Comparison of ENCODE assay signal across 11 cellular contexts in the genomic region with DNA sequence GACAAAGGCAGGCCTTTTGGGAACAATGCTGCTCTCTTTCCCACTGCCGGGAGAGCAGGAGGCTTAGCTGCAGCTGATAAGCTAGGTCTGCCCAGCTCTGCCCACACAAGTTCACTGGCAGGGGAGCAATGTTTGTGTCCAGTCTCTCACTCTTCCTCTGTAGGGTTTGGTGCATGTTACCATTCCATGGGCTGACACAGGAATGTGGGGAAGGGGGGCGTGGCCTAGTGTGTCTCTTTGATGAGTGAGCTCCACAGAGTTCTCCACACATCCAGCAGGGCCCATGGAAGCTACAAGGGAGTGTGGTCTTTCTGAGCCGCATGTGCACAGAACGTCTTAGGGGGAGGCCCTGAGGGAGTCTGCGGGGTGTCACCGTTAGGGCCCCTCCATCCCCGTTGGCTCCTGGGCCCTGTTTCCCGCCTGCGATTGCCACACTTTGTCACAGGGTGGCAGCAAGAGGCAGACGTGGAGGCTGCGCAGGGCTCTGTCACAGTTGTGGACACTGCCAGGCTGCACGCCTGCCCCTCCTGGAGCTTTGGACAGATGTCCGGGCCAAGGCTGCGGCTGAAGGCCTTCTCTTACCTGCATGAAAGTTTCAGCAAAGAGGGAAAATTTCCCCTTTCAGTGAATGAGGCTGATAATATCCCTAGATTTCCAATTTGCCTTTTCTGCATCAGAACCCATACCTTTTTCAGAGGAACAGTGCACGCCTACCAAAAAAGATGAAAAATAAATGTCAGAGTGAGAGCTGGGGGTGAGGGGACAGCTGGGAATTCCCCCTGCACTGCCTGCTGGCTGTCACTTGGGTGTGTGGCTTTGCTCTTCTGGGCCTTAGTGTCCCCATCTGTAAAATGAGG. TPM values are rescaled to one million over a fixed set of nuclear protein-coding genes. Genes with fewer than 3 reads are reported as not detected.
A peak's percentile ranks its signal among the peaks of the same experiment; 100 is the strongest.
DNase-seq lines count a peak whose midpoint lies in the region; ATAC-seq and TF ChIP-seq lines count a peak whose summit lies in the region.
"Had no signal": no experiment of that assay in that cellular context is flagged by ENCODE, and none has a peak within 500 bp of the region (broad histone marks: within the 10 kb centered on the region; RNA-seq: fewer than 3 reads in every experiment).

No MANE protein-coding gene starts in this region.

- H3K4me3 ChIP-seq in breast epithelium (no peak overlapping the region), right lobe of liver (no peak overlapping the region)

- no peaks in the 10 kb centered on the region for H3K9me3 ChIP-seq in breast epithelium
- no peaks in the 10 kb centered on the region for H3K9me3 ChIP-seq in right lobe of liver

- TF ChIP-seq CTCF in breast epithelium (IDR thresholded peaks at IDR 0.05) (peak in 2 of 3 donors; percentile 55 to 65), right lobe of liver (IDR thresholded peaks at IDR 0.05) (peak; percentile 63 to 85 (median 74)), omental fat pad (IDR thresholded peaks at IDR 0.05) (no peak)

- H3K36me3 ChIP-seq in breast epithelium (no peaks in the 10 kb centered on the region), right lobe of liver (no peaks in the 10 kb centered on the region)

- 23% methylated on average over 8 of the region's 15 CpGs for WGBS in right lobe of liver (ENCODE audit: insufficient coverage, low coverage, low lambda C conversion rate, missing lambda C conversion rate)

- intact Hi-C loops in breast epithelium (cut with DNase I; ENCODE audit: low total_unique reads) (no loop called here), right lobe of liver (cut with DNase I) (loop anchor here in 1 of 2 donors (10.0 kb wide), 1 partner anchor 228 kb away; no protein-coding TSS in a partner anchor)

- peak; percentile 38 to 72 (median 39) for DNase-seq in NCI-H1417 (lab: John Stamatoyannopoulos, UW)
- DNase-seq in NCI-H1417 treated with DMSO at 0.1 percent for 48 hours (lab: John Stamatoyannopoulos, UW) = no peak
- DNase-seq in NCI-H2196 (lab: John Stamatoyannopoulos, UW; ENCODE audit: unreplicated experiment) = peak; percentile 65
- no peak for DNase-seq in breast epithelium (ENCODE audit: low spot score in 2 of 2)
- peak; percentile 77 to 82 (median 78) for DNase-seq in right lobe of liver
- no peak for DNase-seq in omental fat pad (ENCODE audit: low spot score)

- ATAC-seq in right lobe of liver (peak; percentile 92 to 100 (median 98)), omental fat pad (ENCODE audit: low FRiP score) (no peak), GM21447 (IDR thresholded peaks at IDR 0.05; ENCODE audit: unreplicated experiment) (no peak), HG03025 (IDR thresholded peaks at IDR 0.05; ENCODE audit: low FRiP score, unreplicated experiment) (no peak)

- H3K27me3 ChIP-seq in breast epithelium (no peaks in the 10 kb centered on the region), right lobe of liver (no peaks in the 10 kb centered on the region)

- no peaks in the 10 kb centered on the region for H3K4me1 ChIP-seq in breast epithelium
- no peaks in the 10 kb centered on the region for H3K4me1 ChIP-seq in right lobe of liver

- TF ChIP-seq POLR2A in breast epithelium (IDR thresholded peaks at IDR 0.05) (no peak), right lobe of liver (IDR thresholded peaks at IDR 0.05) (no peak)

- H3K27ac ChIP-seq in breast epithelium (no peak overlapping the region), right lobe of liver (no peak overlapping the region)

RNA-seq across cellular contexts. Expression of gene CACNA2D3, which starts 24.3 kb away (rescaled TPM):
- total RNA-seq in breast epithelium = 1 to 10 TPM in 2 of 3 donors, under 1 TPM in 1; 0.59 to 3.4 (median 2.3) TPM
- under 1 TPM in 2 of 6 experiments, not detected in 4; 0.28 to 0.87 TPM for total RNA-seq in right lobe of liver
- total RNA-seq in omental fat pad = 1 to 10 TPM; 2.6 to 6.1 (median 4.5) TPM
- total RNA-seq: B cell; lung microvascular endothelial cell; T-helper 2 cell treated with Interferon-gamma antibody and Interleukin-4, amounts not matched to agents 100 ng/mL and 5 ng/mL, for 36 hours had no signal

Comparison
In these comparisons a context has a peak if more than half of its experiments do, and no peak if none do; other contexts are left out.
1. DNase-seq: peak in NCI-H1417 (3 of 3), NCI-H2196 (single experiment) and right lobe of liver (3 of 3); none in NCI-H1417 treated with DMSO at 0.1 percent for 48 hours (single experiment), breast epithelium (0 of 2) and omental fat pad (single experiment).
2. CTCF ChIP-seq: peak in breast epithelium (2 of 3) and right lobe of liver (4 of 4); none in omental fat pad (0 of 3).
3. ATAC-seq: peak in right lobe of liver (4 of 4); none in omental fat pad (single experiment), GM21447 (single experiment) and HG03025 (single experiment).